ENCODE assay signal across 11 cellular contexts in genomic region chr5:145797336-145797735, GRCh38. TPM values are rescaled to one million over a fixed set of nuclear protein-coding genes. Genes with fewer than 3 reads are reported as not detected.
DNase-seq lines count a peak whose midpoint lies in the region; ATAC-seq and TF ChIP-seq lines count a peak whose summit lies in the region.
"Had no signal": no experiment of that assay in that cellular context is flagged by ENCODE, and none has a peak within 500 bp of the region (broad histone marks: within the 10 kb centered on the region; RNA-seq: fewer than 3 reads in every experiment).

No MANE protein-coding gene starts in this region.

- peaks cover 4% of the 10 kb centered on the region for H3K4me1 Mint-ChIP-seq in T-helper 2 cell treated with Interferon-gamma antibody and Interleukin-4, amounts not matched to agents 5 μg/mL and 100 μg/mL, for 36 hours (ENCODE audit: low read depth)

- no peaks in the 10 kb centered on the region for H4K20me1 ChIP-seq in PC-3 (ENCODE audit: low read length)

- no peak overlapping the region for H2AFZ ChIP-seq in PC-3 (ENCODE audit: low read length)

- H3K9me3 Mint-ChIP-seq in T-helper 2 cell treated with Interferon-gamma antibody and Interleukin-4, amounts not matched to agents 5 μg/mL and 100 μg/mL, for 36 hours, result no peaks in the 10 kb centered on the region
- H3K9me3 Mint-ChIP-seq: dendritic cell treated with granulocyte-macrophage colony-stimulating factor and Interleukin-4, amounts not matched to agents 40 ng/mL and 50 ng/mL, for 4 days had no signal

- H3K79me2 ChIP-seq in PC-3 (ENCODE audit: low read length), result no peaks in the 10 kb centered on the region

- no peak overlapping the region for H3K27ac ChIP-seq in PC-3 (ENCODE audit: low read length)
- H3K27ac ChIP-seq: heart left ventricle had no signal

- no peaks in the 10 kb centered on the region for H3K9me3 ChIP-seq in PC-3 (ENCODE audit: low read length)

- H3K9me2 ChIP-seq in PC-3 (replicated peaks; ENCODE audit: low read length), result no peaks in the 10 kb centered on the region

- CTCF ChIA-PET in PC-3 (lab: Charles Lee), result no interaction called here

- intact Hi-C loops in PC-3 (cut with micrococcal nuclease), result no loop called here
- intact Hi-C loops in sciatic nerve (cut with DNase I), result no loop called here

- no peaks in the 10 kb centered on the region for H3K27me3 Mint-ChIP-seq in T-helper 2 cell treated with Interferon-gamma antibody and Interleukin-4, amounts not matched to agents 5 μg/mL and 100 μg/mL, for 36 hours (ENCODE audit: low read depth)
- H3K27me3 Mint-ChIP-seq: dendritic cell treated with granulocyte-macrophage colony-stimulating factor and Interleukin-4, amounts not matched to agents 40 ng/mL and 50 ng/mL, for 4 days had no signal

- H3K4me2 ChIP-seq in PC-3 (ENCODE audit: low read length), result no peak overlapping the region

- ATAC-seq in PC-3, result peak; percentile 77
- no peak for ATAC-seq in sciatic nerve
- ATAC-seq: heart left ventricle had no signal

- no peaks in the 10 kb centered on the region for H3K36me3 Mint-ChIP-seq in T-helper 2 cell treated with Interferon-gamma antibody and Interleukin-4, amounts not matched to agents 5 μg/mL and 100 μg/mL, for 36 hours (ENCODE audit: low read depth)

- no peaks in the 10 kb centered on the region for H3F3A ChIP-seq in PC-3 (ENCODE audit: low read length, unreplicated experiment)

- no peak overlapping the region for H3K9ac ChIP-seq in PC-3 (ENCODE audit: low read length)

- DNase-seq in HCEC 1CT (peak; percentile 72), PC-3 (peak; percentile 31), dermis microvascular lymphatic vessel endothelial cell (ENCODE audit: low read depth in 2 of 2) (peak; percentile 24 to 81), renal cortical epithelial cell (ENCODE audit: low read depth) (peak; percentile 40), sciatic nerve (ENCODE audit: low spot score) (no peak)
- no peak for DNase-seq in effector CD8-positive, alpha-beta T cell (lab: John Stamatoyannopoulos, UW)
- no peak for DNase-seq in T-helper 2 cell treated with Interferon-gamma antibody and Interleukin-4, amounts not matched to agents 5 μg/mL and 100 μg/mL, for 36 hours (ENCODE audit: low spot score)
- DNase-seq: heart left ventricle, NCI-H187, posterior cingulate gyrus had no signal

- no peak overlapping the region for H3K4me3 ChIP-seq in PC-3 (ENCODE audit: low read length)
- H3K4me3 ChIP-seq: heart left ventricle had no signal

- BruUV-seq in PC-3 (replicated peaks; lab: Mats Ljungman, UMichigan), result no TSS peak

- POLR2A ChIA-PET in PC-3 (lab: Charles Lee; ENCODE audit: unreplicated experiment), result no interaction called here

- H3K36me3 ChIP-seq in PC-3 (ENCODE audit: low read depth, low read length), result no peaks in the 10 kb centered on the region

- H3K27me3 ChIP-seq in PC-3 (ENCODE audit: low read length), result no peaks in the 10 kb centered on the region
- H3K27me3 ChIP-seq: heart left ventricle had no signal

- no peak for TF ChIP-seq CTCF in PC-3 (conservative IDR thresholded peaks at IDR 0.05; ENCODE audit: low read depth, low read length)

- no peaks in the 10 kb centered on the region for H3K4me1 ChIP-seq in PC-3 (ENCODE audit: insufficient read depth, low read length)

- H3K4me3 Mint-ChIP-seq in T-helper 2 cell treated with Interferon-gamma antibody and Interleukin-4, amounts not matched to agents 5 μg/mL and 100 μg/mL, for 36 hours, result no peak overlapping the region
- H3K4me3 Mint-ChIP-seq: dendritic cell treated with granulocyte-macrophage colony-stimulating factor and Interleukin-4, amounts not matched to agents 40 ng/mL and 50 ng/mL, for 4 days had no signal

- H3K27ac Mint-ChIP-seq in T-helper 2 cell treated with Interferon-gamma antibody and Interleukin-4, amounts not matched to agents 5 μg/mL and 100 μg/mL, for 36 hours, result no peak overlapping the region
- H3K27ac Mint-ChIP-seq: dendritic cell treated with granulocyte-macrophage colony-stimulating factor and Interleukin-4, amounts not matched to agents 40 ng/mL and 50 ng/mL, for 4 days had no signal

RNA-seq across cellular contexts. Expression of gene PRELID2, which starts 37.8 kb away (rescaled TPM):
- total RNA-seq in PC-3 (2014; rRNA removed), result 23.7 and 33.2 TPM in 2 replicates
- total RNA-seq in dermis microvascular lymphatic vessel endothelial cell, result 12.0 and 23.2 TPM in 2 replicates
- 24.8 and 43.1 TPM in 2 replicates for total RNA-seq in renal cortical epithelial cell
- total RNA-seq in sciatic nerve, result 22.4 TPM

Comparison
In these comparisons a context has a peak if more than half of its experiments do, and no peak if none do; other contexts are left out.
1. DNase-seq: peak in HCEC 1CT (single experiment), PC-3 (single experiment), dermis microvascular lymphatic vessel endothelial cell (2 of 2) and renal cortical epithelial cell (single experiment); none in sciatic nerve (single experiment), effector CD8-positive, alpha-beta T cell (single experiment) and T-helper 2 cell treated with Interferon-gamma antibody and Interleukin-4, amounts not matched to agents 5 μg/mL and 100 μg/mL, for 36 hours (single experiment).